8 cellular contexts compared by ENCODE assay signal in the genomic region with DNA sequence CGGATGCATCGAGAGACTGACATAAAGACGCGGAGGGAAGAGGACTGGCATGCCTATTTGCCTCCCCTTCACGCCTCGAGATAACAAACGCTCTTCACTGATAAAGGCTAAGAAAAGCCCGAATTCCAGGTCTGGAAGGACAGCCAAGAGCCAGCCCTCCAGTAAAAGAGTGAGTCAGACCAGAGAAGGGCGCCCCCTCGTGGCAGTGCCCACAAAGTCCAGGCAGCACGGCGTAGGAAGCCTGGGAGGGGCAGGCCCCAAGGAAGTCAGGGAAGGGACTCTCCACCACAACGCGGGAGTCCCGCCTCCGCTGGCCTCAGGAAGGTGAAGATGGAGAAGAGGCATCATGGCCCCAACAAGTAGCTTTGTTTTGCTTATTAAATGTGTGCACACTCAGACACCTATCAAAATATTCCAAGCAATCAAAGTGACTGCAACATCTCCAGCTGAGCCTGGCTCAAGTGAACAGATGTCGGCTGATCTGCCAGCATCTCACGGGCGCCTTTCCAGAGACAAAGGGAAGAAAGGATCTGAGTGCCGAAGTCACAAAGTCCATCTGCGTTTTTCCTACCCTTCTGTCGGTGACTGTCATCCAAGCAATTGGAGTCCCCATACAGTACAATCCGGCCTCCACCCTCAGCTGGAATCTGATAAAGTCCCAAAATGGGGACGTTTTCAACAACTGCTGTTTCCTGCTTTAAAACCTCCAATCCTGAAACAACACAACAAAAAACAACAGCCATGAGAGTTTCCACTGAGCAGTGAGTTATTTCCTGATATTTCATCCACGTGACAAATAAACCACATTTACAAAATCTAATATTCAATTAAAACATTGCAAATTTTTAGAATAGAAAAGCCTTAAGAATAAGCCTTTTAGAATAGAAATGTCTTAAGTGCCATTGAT. TPM values are rescaled to one million over a fixed set of nuclear protein-coding genes. Genes with fewer than 3 reads are reported as not detected.
DNase-seq lines count a peak whose midpoint lies in the region; ATAC-seq and TF ChIP-seq lines count a peak whose summit lies in the region.

No MANE protein-coding gene starts in this region.

- CTCF ChIA-PET in AG04449 (lab: Yijun Ruan, JAX) = interaction anchor here (0.6 to 20.0 kb wide), 31 partner anchors 8 to 237 kb away, joined by 3 to 662 read pairs (median 5); partner anchors contain the start of genes MBTPS1 and OSGIN1
- CTCF ChIA-PET in activated CD8-positive, alpha-beta T cell treated with anti-CD3 and anti-CD28 coated beads, Interleukin-2, amount 10 ng/mL, durations not matched to agents 7 days and 5 days (lab: Charles Lee) = interaction anchor here (0.7 to 4.3 kb wide), 13 partner anchors 8 to 255 kb away, joined by 3 to 17 read pairs (median 4); partner anchors contain the start of genes HSBP1, MBTPS1 and TAF1C

- peaks cover 48% of the 10 kb centered on the region for H3K36me3 Mint-ChIP-seq in activated CD8-positive, alpha-beta T cell treated with anti-CD3 and anti-CD28 coated beads, Interleukin-2, amount 10 ng/mL, durations not matched to agents 7 days and 5 days (ENCODE audit: low read depth)

- in situ Hi-C loops in GM13976 (cut with MboI; ENCODE audit: low sequenced_read_pairs, unreplicated experiment) = loop anchor here (25.0 kb wide), 1 partner anchor 101 kb away; the partner anchor contains the start of genes NECAB2 and OSGIN1

- POLR2A ChIA-PET in AG04449 (lab: Yijun Ruan, JAX) = no interaction called here
- POLR2A ChIA-PET in activated CD8-positive, alpha-beta T cell treated with anti-CD3 and anti-CD28 coated beads, Interleukin-2, amount 10 ng/mL, durations not matched to agents 7 days and 5 days (lab: Charles Lee) = no interaction called here

- no peak for DNase-seq in AG04449 (ENCODE audit: low read depth, low spot score)
- DNase-seq in GM13976 (ENCODE audit: low spot score) = peak; percentile 76
- peak; percentile 61 for DNase-seq in NCI-H69 (lab: John Stamatoyannopoulos, UW)
- DNase-seq in activated CD8-positive, alpha-beta T cell treated with anti-CD3 and anti-CD28 coated beads, Interleukin-2, amount 10 ng/mL, durations not matched to agents 7 days and 5 days = peak; percentile 73
- peak; percentile 54 for DNase-seq in effector CD4-positive, alpha-beta T cell
- peak; percentile 76 to 82 for DNase-seq in lung microvascular endothelial cell (ENCODE audit: low read depth in 2 of 2)
- DNase-seq in stimulated activated CD8-positive, alpha-beta memory T cell treated with anti-CD3 and anti-CD28 coated beads, Interleukin-12 subunit alpha, Interleukin-12 subunit beta, amount 100 ng/mL, for 4 hours (ENCODE audit: low read depth) = peak; percentile 14

- H3K27me3 Mint-ChIP-seq in activated CD8-positive, alpha-beta T cell treated with anti-CD3 and anti-CD28 coated beads, Interleukin-2, amount 10 ng/mL, durations not matched to agents 7 days and 5 days (ENCODE audit: low read depth) = no peaks in the 10 kb centered on the region

- peak; percentile 95 for TF ChIP-seq CTCF in AG04449 (IDR thresholded peaks at IDR 0.05; ENCODE audit: insufficient read depth, low read length, missing control alignments)
- peak; percentile 52 for TF ChIP-seq CTCF in GM13976 (IDR thresholded peaks at IDR 0.05; ENCODE audit: borderline replicate concordance, control extremely low read depth, extremely low read depth, insufficient read depth, missing control alignments)

- H3K4me3 ChIP-seq in AG04449 (ENCODE audit: low read depth, low read length) = no peak overlapping the region

- H3K4me3 Mint-ChIP-seq in activated CD8-positive, alpha-beta T cell treated with anti-CD3 and anti-CD28 coated beads, Interleukin-2, amount 10 ng/mL, durations not matched to agents 7 days and 5 days = no peak overlapping the region

- H3K9me3 Mint-ChIP-seq in activated CD8-positive, alpha-beta T cell treated with anti-CD3 and anti-CD28 coated beads, Interleukin-2, amount 10 ng/mL, durations not matched to agents 7 days and 5 days (ENCODE audit: insufficient read depth) = no peaks in the 10 kb centered on the region

- H3K4me1 Mint-ChIP-seq in activated CD8-positive, alpha-beta T cell treated with anti-CD3 and anti-CD28 coated beads, Interleukin-2, amount 10 ng/mL, durations not matched to agents 7 days and 5 days (ENCODE audit: low read depth) = peaks cover 2% of the 10 kb centered on the region

- ATAC-seq in activated CD8-positive, alpha-beta T cell treated with anti-CD3 and anti-CD28 coated beads, Interleukin-2, amount 10 ng/mL, durations not matched to agents 7 days and 5 days = peak; percentile 88
- no peak for ATAC-seq in GM18907 (IDR thresholded peaks at IDR 0.05; ENCODE audit: unreplicated experiment)

- no peak overlapping the region for H3K27ac Mint-ChIP-seq in activated CD8-positive, alpha-beta T cell treated with anti-CD3 and anti-CD28 coated beads, Interleukin-2, amount 10 ng/mL, durations not matched to agents 7 days and 5 days

RNA-seq across cellular contexts. Expression of gene SLC38A8, which starts 20.4 kb away (rescaled TPM):
- not detected for total RNA-seq in activated CD8-positive, alpha-beta T cell treated with anti-CD3 and anti-CD28 coated beads, Interleukin-2, amount 10 ng/mL, durations not matched to agents 7 days and 5 days
- not detected in 2 replicates for total RNA-seq in lung microvascular endothelial cell

RNA-seq across cellular contexts. Expression of gene MBTPS1, which starts 53.8 kb away (rescaled TPM):
- total RNA-seq in activated CD8-positive, alpha-beta T cell treated with anti-CD3 and anti-CD28 coated beads, Interleukin-2, amount 10 ng/mL, durations not matched to agents 7 days and 5 days = 10 to 100 TPM; 49.3 to 52.7 TPM
- total RNA-seq in lung microvascular endothelial cell = 74.3 and 106 TPM in 2 replicates
